ENCODE assay signal across 8 cellular contexts in genomic region chr15:75452968-75453702, GRCh38.
DNase-seq lines count a peak whose midpoint lies in the region; TF ChIP-seq lines count a peak whose summit lies in the region.

No MANE protein-coding gene starts in this region.

- peak overlapping the region; percentile 70 for H3K4me3 ChIP-seq in epithelial cell of esophagus (ENCODE audit: low read length)

- H3K27ac Mint-ChIP-seq in nephron progenitor cell = peak overlapping the region; percentile 99
- peak overlapping the region; percentile 99 for H3K27ac Mint-ChIP-seq in stimulated activated naive CD8-positive, alpha-beta T cell treated with anti-CD3 and anti-CD28 coated beads, Interleukin-15, Interleukin-2, amounts not matched to agents 100 ng/mL and 50 ng/mL, for 24 hours

- peaks cover 3% of the 10 kb centered on the region for H3K27me3 Mint-ChIP-seq in nephron progenitor cell (ENCODE audit: low read depth, poor library complexity)
- H3K27me3 Mint-ChIP-seq in stimulated activated naive CD8-positive, alpha-beta T cell treated with anti-CD3 and anti-CD28 coated beads, Interleukin-15, Interleukin-2, amounts not matched to agents 100 ng/mL and 50 ng/mL, for 24 hours = no peaks in the 10 kb centered on the region

- TF ChIP-seq CTCF in epithelial cell of esophagus (IDR thresholded peaks at IDR 0.05; ENCODE audit: insufficient read depth, low read depth, low read length, missing control alignments) = no peak
- TF ChIP-seq CTCF in nephron progenitor cell (IDR thresholded peaks at IDR 0.05) = no peak

- no peaks in the 10 kb centered on the region for H3K9me3 Mint-ChIP-seq in nephron progenitor cell
- no peaks in the 10 kb centered on the region for H3K9me3 Mint-ChIP-seq in stimulated activated naive CD8-positive, alpha-beta T cell treated with anti-CD3 and anti-CD28 coated beads, Interleukin-15, Interleukin-2, amounts not matched to agents 100 ng/mL and 50 ng/mL, for 24 hours

- peak overlapping the region; percentile 93 for H3K4me3 Mint-ChIP-seq in nephron progenitor cell
- peak overlapping the region; percentile 93 for H3K4me3 Mint-ChIP-seq in stimulated activated naive CD8-positive, alpha-beta T cell treated with anti-CD3 and anti-CD28 coated beads, Interleukin-15, Interleukin-2, amounts not matched to agents 100 ng/mL and 50 ng/mL, for 24 hours

- peaks cover 53% of the 10 kb centered on the region for H3K4me1 Mint-ChIP-seq in nephron progenitor cell
- peaks cover 37% of the 10 kb centered on the region for H3K4me1 Mint-ChIP-seq in stimulated activated naive CD8-positive, alpha-beta T cell treated with anti-CD3 and anti-CD28 coated beads, Interleukin-15, Interleukin-2, amounts not matched to agents 100 ng/mL and 50 ng/mL, for 24 hours (ENCODE audit: low read depth)

- DNase-seq in NCI-H345 (lab: John Stamatoyannopoulos, UW) = peak; percentile 22
- DNase-seq in NCI-H345 treated with DMSO at 0.1 percent for 48 hours (lab: John Stamatoyannopoulos, UW; ENCODE audit: unreplicated experiment) = no peak
- peak; percentile 45 for DNase-seq in NCI-H774 (lab: John Stamatoyannopoulos, UW)
- peak; percentile 87 for DNase-seq in activated CD8-positive, alpha-beta memory T cell treated with anti-CD3 and anti-CD28 coated beads, Interleukin-2, amount 50 U/mL, for 48 hours
- peak; percentile 45 for DNase-seq in epithelial cell of esophagus (ENCODE audit: low read depth)
- peak; percentile 54 for DNase-seq in nephron progenitor cell
- no peak for DNase-seq in GM19238 (ENCODE audit: insufficient read length, low spot score)

- no peaks in the 10 kb centered on the region for H3K36me3 Mint-ChIP-seq in nephron progenitor cell (ENCODE audit: low read depth)
- no peaks in the 10 kb centered on the region for H3K36me3 Mint-ChIP-seq in stimulated activated naive CD8-positive, alpha-beta T cell treated with anti-CD3 and anti-CD28 coated beads, Interleukin-15, Interleukin-2, amounts not matched to agents 100 ng/mL and 50 ng/mL, for 24 hours (ENCODE audit: low read depth)

Comparison
In these comparisons a context has a peak if more than half of its experiments do, and no peak if none do; other contexts are left out.
1. DNase-seq: peak in NCI-H345 (single experiment), NCI-H774 (single experiment), activated CD8-positive, alpha-beta memory T cell treated with anti-CD3 and anti-CD28 coated beads, Interleukin-2, amount 50 U/mL, for 48 hours (single experiment), epithelial cell of esophagus (single experiment) and nephron progenitor cell (single experiment); none in NCI-H345 treated with DMSO at 0.1 percent for 48 hours (single experiment) and GM19238 (single experiment).